8 cellular contexts compared by ENCODE assay signal in the genomic region with DNA sequence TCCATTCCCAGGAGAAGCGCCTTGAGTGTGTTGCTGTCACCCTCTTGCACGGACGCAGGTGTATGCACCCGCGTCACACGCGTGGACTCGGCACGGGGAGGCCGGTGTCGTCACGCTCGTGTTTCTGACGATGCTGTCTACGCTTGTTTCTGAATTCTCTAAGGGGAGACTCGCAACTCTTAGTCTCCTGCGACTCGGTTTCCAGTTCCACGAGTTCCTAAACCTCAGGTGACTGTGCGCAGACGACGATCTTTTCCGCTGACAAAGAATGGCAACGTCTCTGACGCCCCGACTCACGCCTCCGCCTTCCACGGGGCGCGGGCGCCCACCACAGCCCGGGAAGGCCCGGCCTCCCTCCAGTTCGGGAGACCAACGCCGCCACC. TPM values are rescaled to one million over a fixed set of nuclear protein-coding genes. Genes with fewer than 3 reads are reported as not detected.
DNase-seq lines count a peak whose midpoint lies in the region; FAIRE-seq and TF ChIP-seq lines count a peak whose summit lies in the region.

No MANE protein-coding gene starts in this region.

- H3K4me3 ChIP-seq in brain microvascular endothelial cell (ENCODE audit: low read depth, low read length) (peak overlapping the region; percentile 100), kidney (ENCODE audit: low read length in 2 of 2) (peak overlapping the region; percentile 95)

- in situ Hi-C loops in brain microvascular endothelial cell (cut with HindIII; ENCODE audit: low pct_ligation_motif_present, low sequenced_read_pairs), result no loop called here

- no peaks in the 10 kb centered on the region for H3K9me3 ChIP-seq in KOPT-K1 (ENCODE audit: insufficient read depth, low read length, poor library complexity, severe bottlenecking)
- H3K9me3 ChIP-seq in kidney (ENCODE audit: control insufficient read depth in 1 of 2, low read length in 2 of 2), result no peaks in the 10 kb centered on the region

- peak overlapping the region; percentile 92 to 95 for H3K9ac ChIP-seq in kidney (ENCODE audit: low read length in 2 of 2)

- no peak for TF ChIP-seq CTCF in brain microvascular endothelial cell (IDR thresholded peaks at IDR 0.05; ENCODE audit: low read depth, low read length, missing control alignments)
- no peak for TF ChIP-seq CTCF in kidney (IDR thresholded peaks at IDR 0.05; ENCODE audit: borderline replicate concordance, extremely low read depth, insufficient read depth)

- no peaks in the 10 kb centered on the region for H3K27me3 ChIP-seq in brain microvascular endothelial cell (replicated peaks)

- no peak for FAIRE-seq in kidney (lab: Jason Lieb, UNC)

- intact Hi-C loops in kidney (cut with DNase I), result no loop called here

- H3K27ac ChIP-seq in KOPT-K1 (ENCODE audit: low read depth, low read length, poor library complexity, severe bottlenecking) (peak overlapping the region; percentile 89), brain microvascular endothelial cell (peak overlapping the region; percentile 97), kidney (ENCODE audit: low read depth in 2 of 2, low read length in 2 of 2) (peak overlapping the region; percentile 100)

- H3K36me3 ChIP-seq in KOPT-K1 (ENCODE audit: insufficient read depth, low read length), result peaks cover 59% of the 10 kb centered on the region
- H3K36me3 ChIP-seq in brain microvascular endothelial cell (replicated peaks), result peaks cover 7% of the 10 kb centered on the region
- H3K36me3 ChIP-seq in kidney (ENCODE audit: control insufficient read depth in 1 of 2, insufficient read depth in 2 of 2, low read length in 2 of 2), result peaks cover 5 to 8% of the 10 kb centered on the region in 2 donors

- DNase-seq in NCI-H1417 (lab: John Stamatoyannopoulos, UW), result peak in 2 of 3 experiments; percentile 41 to 71
- no peak for DNase-seq in NCI-H1417 treated with DMSO at 0.1 percent for 48 hours (lab: John Stamatoyannopoulos, UW)
- DNase-seq in brain microvascular endothelial cell, result no peak
- DNase-seq in kidney, result no peak
- DNase-seq in stimulated activated naive CD4-positive, alpha-beta T cell treated with Interleukin-2 at 50 U/mL for 16 hours (lab: John Stamatoyannopoulos, UW), result peak; percentile 82
- no peak for DNase-seq in NCI-H2029 (lab: John Stamatoyannopoulos, UW)
- no peak for DNase-seq in DMS153 treated with DMSO at 0.1 percent for 48 hours (lab: John Stamatoyannopoulos, UW; ENCODE audit: unreplicated experiment)

- H3K4me1 ChIP-seq in kidney (ENCODE audit: control insufficient read depth in 1 of 2, insufficient read depth in 1 of 2, low read depth in 1 of 2, low read length in 2 of 2), result peaks cover 10% of the 10 kb centered on the region in 2 donors

RNA-seq across cellular contexts. Expression of a gene that starts 0.6 kb away (rescaled TPM):
- total RNA-seq in kidney, result 27.5 TPM
- 59.7 TPM for polyA plus RNA-seq in kidney (ENCODE audit: insufficient read depth, low read depth, low replicate concordance)

RNA-seq across cellular contexts. Expression of a gene that starts 7.8 kb away (rescaled TPM):
- 23.5 TPM for total RNA-seq in kidney
- 6.0 TPM for polyA plus RNA-seq in kidney (ENCODE audit: insufficient read depth, low read depth, low replicate concordance)

RNA-seq across cellular contexts. Expression of a gene that starts 22.7 kb away (rescaled TPM):
- not detected for total RNA-seq in kidney
- polyA plus RNA-seq in kidney (ENCODE audit: insufficient read depth, low read depth, low replicate concordance), result not detected

Comparison
In these comparisons a context has a peak if more than half of its experiments do, and no peak if none do; other contexts are left out.
1. DNase-seq: peak in NCI-H1417 (2 of 3) and stimulated activated naive CD4-positive, alpha-beta T cell treated with Interleukin-2 at 50 U/mL for 16 hours (single experiment); none in NCI-H1417 treated with DMSO at 0.1 percent for 48 hours (single experiment), brain microvascular endothelial cell (single experiment), kidney (single experiment), NCI-H2029 (single experiment) and DMS153 treated with DMSO at 0.1 percent for 48 hours (single experiment).
2. Peak in every context shown above with its lines, with median percentiles within 50 percentile points of each other: H3K27ac ChIP-seq.